In the genomic region with DNA sequence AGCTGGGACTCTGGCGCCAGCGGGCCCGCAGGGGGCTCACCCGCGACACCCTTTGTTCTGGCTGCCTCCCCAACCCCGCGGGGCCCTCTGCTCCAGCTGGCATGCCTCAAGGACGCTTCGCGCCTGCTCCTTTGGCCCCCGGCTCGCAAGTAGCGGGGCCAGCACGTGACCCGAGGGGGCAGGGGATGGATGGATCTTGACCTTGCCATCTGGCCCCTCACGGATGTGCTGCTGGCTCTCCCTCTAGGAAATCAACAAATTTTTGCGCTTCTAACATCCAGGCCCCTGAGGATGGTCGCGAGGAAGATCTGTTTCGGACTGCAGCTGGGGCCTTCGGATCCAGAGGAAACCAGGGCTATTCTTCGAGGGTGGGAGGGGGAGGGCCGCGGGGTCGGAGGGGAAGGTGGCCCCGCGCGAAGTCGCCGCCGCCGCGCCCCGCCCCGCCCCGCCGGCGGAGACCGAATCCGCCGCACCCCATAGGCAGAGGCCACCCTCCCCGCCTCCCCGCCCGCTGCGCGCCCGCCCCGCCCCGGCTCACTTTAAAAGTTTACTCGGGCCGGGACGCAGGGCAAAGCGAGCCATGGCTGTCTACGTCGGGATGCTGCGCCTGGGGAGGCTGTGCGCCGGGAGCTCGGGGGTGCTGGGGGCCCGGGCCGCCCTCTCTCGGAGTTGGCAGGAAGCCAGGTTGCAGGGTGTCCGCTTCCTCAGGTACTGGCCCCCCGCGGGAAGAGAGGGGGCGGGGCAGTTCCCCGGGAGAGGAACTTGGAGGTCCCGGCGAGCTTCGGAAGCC, we compare ENCODE assay signal across 8 cellular contexts. TPM values are rescaled to one million over a fixed set of nuclear protein-coding genes. Genes with fewer than 3 reads are reported as not detected.
DNase-seq lines count a peak whose midpoint lies in the region; ATAC-seq and TF ChIP-seq lines count a peak whose summit lies in the region.

A gene with protein sequence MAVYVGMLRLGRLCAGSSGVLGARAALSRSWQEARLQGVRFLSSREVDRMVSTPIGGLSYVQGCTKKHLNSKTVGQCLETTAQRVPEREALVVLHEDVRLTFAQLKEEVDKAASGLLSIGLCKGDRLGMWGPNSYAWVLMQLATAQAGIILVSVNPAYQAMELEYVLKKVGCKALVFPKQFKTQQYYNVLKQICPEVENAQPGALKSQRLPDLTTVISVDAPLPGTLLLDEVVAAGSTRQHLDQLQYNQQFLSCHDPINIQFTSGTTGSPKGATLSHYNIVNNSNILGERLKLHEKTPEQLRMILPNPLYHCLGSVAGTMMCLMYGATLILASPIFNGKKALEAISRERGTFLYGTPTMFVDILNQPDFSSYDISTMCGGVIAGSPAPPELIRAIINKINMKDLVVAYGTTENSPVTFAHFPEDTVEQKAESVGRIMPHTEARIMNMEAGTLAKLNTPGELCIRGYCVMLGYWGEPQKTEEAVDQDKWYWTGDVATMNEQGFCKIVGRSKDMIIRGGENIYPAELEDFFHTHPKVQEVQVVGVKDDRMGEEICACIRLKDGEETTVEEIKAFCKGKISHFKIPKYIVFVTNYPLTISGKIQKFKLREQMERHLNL (plus strand): TSS at position 537 of the 790 bp plus-strand sequence. CDS start 44 bp downstream, at position 581.

- peak; percentile 29 for DNase-seq in SK-N-DZ (ENCODE audit: low spot score)
- peak; percentile 74 for DNase-seq in activated naive CD4-positive, alpha-beta T cell treated with Interleukin-2 at 50 U/mL for 16 hours
- peak; percentile 76 for DNase-seq in glutamatergic neuron
- DNase-seq in trophoblast cell = peak; percentile 40 to 71
- peak; percentile 75 to 85 for DNase-seq in tibial artery
- DNase-seq in NCI-H2029 treated with DMSO at 0.1 percent for 48 hours (lab: John Stamatoyannopoulos, UW) = no peak

- peak within 1 kb of the TSS; percentile 11 for H3K9ac ChIP-seq in trophoblast cell (ENCODE audit: low read length)

- WGBS in trophoblast cell (ENCODE audit: extremely low coverage, insufficient coverage, insufficient read length) = no CpG with 5 or more reads among the region's 70 CpGs

- intact Hi-C loops in tibial artery (cut with DNase I; ENCODE audit: low total_unique reads) = no loop called here

- peaks cover 16% of the 10 kb centered on the region for H3K79me2 ChIP-seq in trophoblast cell (ENCODE audit: control insufficient read depth, insufficient read depth, low read length, poor library complexity)

- H3K27me3 Mint-ChIP-seq in glutamatergic neuron (ENCODE audit: unreplicated experiment) = peaks cover 4% of the 10 kb centered on the region

- peak within 1 kb of the TSS; percentile 79 for H4K8ac ChIP-seq in trophoblast cell (ENCODE audit: low read depth, low read length)

- peaks cover 3% of the 10 kb centered on the region for H3K9me3 Mint-ChIP-seq in glutamatergic neuron (ENCODE audit: unreplicated experiment)

- peaks cover 12% of the 10 kb centered on the region for H3K4me1 Mint-ChIP-seq in glutamatergic neuron (ENCODE audit: low read depth, unreplicated experiment)

- H3K27me3 ChIP-seq in trophoblast cell (ENCODE audit: insufficient read depth, low read length) (no peaks in the 10 kb centered on the region), tibial artery (no peaks in the 10 kb centered on the region)

- peak within 1 kb of the TSS; percentile 80 for H3K27ac ChIP-seq in trophoblast cell (ENCODE audit: low read depth, low read length)
- peak within 1 kb of the TSS; percentile 81 to 86 for H3K27ac ChIP-seq in tibial artery

- H3K36me3 Mint-ChIP-seq in glutamatergic neuron (ENCODE audit: unreplicated experiment) = no peaks in the 10 kb centered on the region

- H3K4me1 ChIP-seq in trophoblast cell (ENCODE audit: control insufficient read depth in 1 of 2, insufficient read depth in 2 of 2, low read length in 2 of 2) (peaks cover 43 to 53% of the 10 kb centered on the region in 2 experiments), tibial artery (peaks cover 0 to 38% (median 20%) of the 10 kb centered on the region in 4 donors)

- H2BK120ac ChIP-seq in trophoblast cell (ENCODE audit: insufficient read depth, low read length, poor library complexity) = peak within 1 kb of the TSS; percentile 77

- TF ChIP-seq POLR2A in GM18505 (IDR thresholded peaks at IDR 0.05; ENCODE audit: borderline replicate concordance, extremely low read depth, insufficient read depth, insufficient read length) = peak; percentile 39

- H3K14ac ChIP-seq in trophoblast cell (ENCODE audit: low read length) = peak within 1 kb of the TSS; percentile 80

- peak within 1 kb of the TSS; percentile 94 for H2AFZ ChIP-seq in trophoblast cell (ENCODE audit: insufficient read depth, low read length, poor library complexity)

- H2BK12ac ChIP-seq in trophoblast cell (ENCODE audit: low read length) = peak within 1 kb of the TSS; percentile 84

- H3K4me3 ChIP-seq in trophoblast cell (ENCODE audit: low read depth, low read length) (peak within 1 kb of the TSS; percentile 74), tibial artery (peak within 1 kb of the TSS; percentile 69 to 89)

- peak; percentile 62 for ATAC-seq in GM18505 (IDR thresholded peaks at IDR 0.05; ENCODE audit: unreplicated experiment)
- ATAC-seq in HG03159 (IDR thresholded peaks at IDR 0.05; ENCODE audit: unreplicated experiment) = peak; percentile 42

- H2BK5ac ChIP-seq in trophoblast cell (ENCODE audit: low read depth, low read length, poor library complexity) = peak within 1 kb of the TSS; percentile 78

- H3K9me3 ChIP-seq in trophoblast cell (ENCODE audit: insufficient read depth, low read depth, low read length) (no peaks in the 10 kb centered on the region), tibial artery (no peaks in the 10 kb centered on the region)

- no peak within 1 kb of the TSS for H3K23ac ChIP-seq in trophoblast cell (ENCODE audit: low read length)

- H3K4ac ChIP-seq in trophoblast cell (ENCODE audit: low read depth, low read length) = peak within 1 kb of the TSS; percentile 93

- TF ChIP-seq CTCF in glutamatergic neuron (IDR thresholded peaks at IDR 0.05; ENCODE audit: partially characterized antibody, unreplicated experiment) = no peak
- TF ChIP-seq CTCF in tibial artery (IDR thresholded peaks at IDR 0.05) = no peak

- H4K12ac ChIP-seq in trophoblast cell (ENCODE audit: low read depth, low read length) = peak within 1 kb of the TSS; percentile 82

- H4K91ac ChIP-seq in trophoblast cell (ENCODE audit: low read depth, low read length) = peak within 1 kb of the TSS; percentile 72

- H3K36me3 ChIP-seq in trophoblast cell (ENCODE audit: control insufficient read depth in 1 of 2, insufficient read depth in 2 of 2, low read length in 2 of 2) (no peaks in the 10 kb centered on the region), tibial artery (no peaks in the 10 kb centered on the region)

- H3K79me1 ChIP-seq in trophoblast cell (ENCODE audit: low read length) = peaks cover 33% of the 10 kb centered on the region

- H2AK5ac ChIP-seq in trophoblast cell (ENCODE audit: low read length) = peak within 1 kb of the TSS; percentile 76

- peak within 1 kb of the TSS; percentile 62 for H3K4me2 ChIP-seq in trophoblast cell (ENCODE audit: low read length)

- peak within 1 kb of the TSS; percentile 96 for H3K27ac Mint-ChIP-seq in glutamatergic neuron (ENCODE audit: unreplicated experiment)

- H3K4me3 Mint-ChIP-seq in glutamatergic neuron (ENCODE audit: unreplicated experiment) = peak within 1 kb of the TSS; percentile 89

- H3K18ac ChIP-seq in trophoblast cell (ENCODE audit: low read length) = peak within 1 kb of the TSS; percentile 85

RNA-seq across cellular contexts. Expression of the gene that starts here (rescaled TPM):
- 2.5 and 13.6 TPM in 2 replicates for polyA plus RNA-seq in SK-N-DZ (2014; cell fraction: cytosol; rRNA removed)
- 4.9 and 5.7 TPM in 2 replicates for polyA plus RNA-seq in SK-N-DZ (2014; cell fraction: nucleus; rRNA removed)
- total RNA-seq in glutamatergic neuron (ENCODE audit: unreplicated experiment) = 52.2 TPM
- 70.4 and 74.8 TPM in 2 replicates for polyA plus RNA-seq in trophoblast cell (2013)
